In the genomic region with DNA sequence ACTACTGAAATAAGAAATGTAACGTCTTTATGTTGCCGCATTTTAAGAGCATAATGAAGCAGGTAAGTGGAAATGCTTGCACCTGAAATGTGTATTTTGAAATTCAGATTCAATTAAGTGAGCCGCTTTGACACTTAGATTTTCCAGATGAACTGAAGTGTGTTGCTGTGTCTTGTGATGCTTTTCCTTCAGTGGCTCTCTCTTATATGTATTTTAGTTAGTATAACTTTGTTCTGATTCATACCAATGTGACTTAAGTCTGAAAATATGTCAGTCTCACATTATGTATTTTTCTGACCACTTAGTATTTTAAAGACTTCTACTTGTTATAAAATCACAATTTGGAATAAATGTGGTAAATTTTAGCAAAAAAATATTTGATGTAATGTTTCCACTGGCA, we compare ENCODE assay signal across 11 cellular contexts. TPM values are rescaled to one million over a fixed set of nuclear protein-coding genes. Genes with fewer than 3 reads are reported as not detected.
DNase-seq lines count a peak whose midpoint lies in the region; TF ChIP-seq lines count a peak whose summit lies in the region.
"Not testable (repeated sequence)": the region's sequence is repeated elsewhere in the genome, so short reads cannot be mapped to it uniquely, and the experiment has no call there.
"Had no signal": no experiment of that assay in that cellular context is flagged by ENCODE, and none has a peak within 500 bp of the region (broad histone marks: within the 10 kb centered on the region; RNA-seq: fewer than 3 reads in every experiment).

No MANE protein-coding gene starts in this region.

- H3K79me2 ChIP-seq in GM23248 (ENCODE audit: insufficient read depth); PC-9 (ENCODE audit: low read depth); fibroblast of lung (ENCODE audit: control insufficient read depth, insufficient read depth, low read length): not testable (repeated sequence)

- H3K4me3 ChIP-seq in AG04449 (ENCODE audit: low read depth, low read length); GM23248; PC-9; choroid plexus epithelial cell (ENCODE audit: low read depth, low read length); fibroblast of lung (replicated peaks in 1 of 4; ENCODE audit: control extremely low read depth in 1 of 4, insufficient read depth in 1 of 4, low read depth in 3 of 4, low read length in 4 of 4): not testable (repeated sequence)

- not testable (repeated sequence) for H3K27ac ChIP-seq in GM23248; fibroblast of lung (ENCODE audit: insufficient read depth, low read length)
- H3K27ac ChIP-seq in PC-9, result peak overlapping the region; percentile 59

- intact Hi-C loops in PC-9 (cut with micrococcal nuclease; ENCODE audit: unreplicated experiment), result not testable (repeated sequence)

- CTCF ChIA-PET in AG04449 (lab: Yijun Ruan, JAX); PC-9 (lab: Charles Lee): not testable (repeated sequence)

- H3K27me3 Mint-ChIP-seq in type B pancreatic cell, result not testable (repeated sequence)

- BruUV-seq in PC-9 (replicated peaks; lab: Mats Ljungman, UMichigan), result not testable (repeated sequence)

- H3K4me1 ChIP-seq in GM23248 (ENCODE audit: insufficient read depth), result peaks cover 18% of the 10 kb centered on the region
- H3K4me1 ChIP-seq in PC-9 (replicated peaks; ENCODE audit: insufficient read depth), result peaks cover 22% of the 10 kb centered on the region
- not testable (repeated sequence) for H3K4me1 ChIP-seq in fibroblast of lung (ENCODE audit: control insufficient read depth, extremely low read depth, insufficient read depth, low read length)

- not testable (repeated sequence) for H3F3A ChIP-seq in GM23248 (ENCODE audit: insufficient read depth); PC-9 (ENCODE audit: insufficient read depth, low read depth)

- not testable (repeated sequence) for H3K9me3 ChIP-seq in GM23248 (ENCODE audit: low read depth); PC-9 (ENCODE audit: insufficient read depth, low read depth); fibroblast of lung (ENCODE audit: control insufficient read depth, insufficient read depth, low read depth, low read length)

- not testable (repeated sequence) for H3K36me3 Mint-ChIP-seq in type B pancreatic cell

- not testable (repeated sequence) for H3K9me2 ChIP-seq in GM23248 (ENCODE audit: insufficient read depth); PC-9 (ENCODE audit: insufficient read depth)

- peak overlapping the region; percentile 43 for H3K27ac Mint-ChIP-seq in type B pancreatic cell

- not testable (repeated sequence) for H3K9ac ChIP-seq in GM23248; fibroblast of lung (ENCODE audit: insufficient read depth, low read length)

- WGBS in GM23248 (ENCODE audit: low coverage in 1 of 2, low lambda C conversion rate in 2 of 2, missing lambda C conversion rate in 2 of 2), 2 experiments, result 93 to 94% methylated on average over 3 of the region's 3 CpGs

- TF ChIP-seq CTCF in AG04449 (IDR thresholded peaks at IDR 0.05; ENCODE audit: insufficient read depth, low read length, missing control alignments); PC-9 (conservative IDR thresholded peaks at IDR 0.05); choroid plexus epithelial cell (conservative IDR thresholded peaks at IDR 0.05; ENCODE audit: low read depth, low read length); fibroblast of lung (conservative IDR thresholded peaks at IDR 0.05 in 1 of 2, IDR thresholded peaks at IDR 0.05 in 1 of 2; ENCODE audit: low read depth in 1 of 2, low read length in 2 of 2); type B pancreatic cell (conservative IDR thresholded peaks at IDR 0.05): not testable (repeated sequence)

- DNase-seq in AG04449 (ENCODE audit: low read depth, low spot score), result peak; percentile 1
- peak; percentile 29 for DNase-seq in GM23248
- not testable (repeated sequence) for DNase-seq in PC-9; type B pancreatic cell (ENCODE audit: extremely low spot score, unreplicated experiment)
- peak; percentile 9 for DNase-seq in amniotic epithelial cell (ENCODE audit: low read depth)
- peak; percentile 28 for DNase-seq in choroid plexus epithelial cell (ENCODE audit: low read depth)
- peak; percentile 11 to 13 for DNase-seq in fibroblast of lung (ENCODE audit: low read depth in 2 of 2)
- peak; percentile 3 for DNase-seq in kidney tubule cell (ENCODE audit: low spot score)

- H3K27me3 ChIP-seq in GM23248 (replicated peaks; ENCODE audit: insufficient read depth); PC-9 (ENCODE audit: insufficient read depth, low read depth); fibroblast of lung (ENCODE audit: control insufficient read depth, insufficient read depth, low read length): not testable (repeated sequence)

- not testable (repeated sequence) for H2AFZ ChIP-seq in GM23248; PC-9; fibroblast of lung (ENCODE audit: low read length)

- H3K4me1 Mint-ChIP-seq in type B pancreatic cell (ENCODE audit: unreplicated experiment), result not testable (repeated sequence)

- in situ Hi-C loops in GM23248 (cut with MboI), result not testable (repeated sequence)

- not testable (repeated sequence) for H3K4me2 ChIP-seq in GM23248 (ENCODE audit: unreplicated experiment)
- H3K4me2 ChIP-seq in PC-9 (peak overlapping the region; percentile 50), fibroblast of lung (ENCODE audit: extremely low read depth, insufficient read depth, low read length) (peak overlapping the region; percentile 35)

- not testable (repeated sequence) for H3K9me3 Mint-ChIP-seq in type B pancreatic cell

- POLR2A ChIA-PET in AG04449 (lab: Yijun Ruan, JAX), result not testable (repeated sequence)
- POLR2A ChIA-PET in PC-9 (lab: Charles Lee; ENCODE audit: unreplicated experiment), result interaction anchor here (0.7 kb wide), 1 partner anchor 165 kb away, joined by 4 read pairs; no protein-coding TSS in a partner anchor

- H4K20me1 ChIP-seq in GM23248 (ENCODE audit: insufficient read depth); PC-9 (ENCODE audit: insufficient read depth); fibroblast of lung (ENCODE audit: control insufficient read depth, extremely low read depth, insufficient read depth, low read length): not testable (repeated sequence)

- H3K4me3 Mint-ChIP-seq in type B pancreatic cell, result not testable (repeated sequence)

- not testable (repeated sequence) for H3K36me3 ChIP-seq in GM23248 (ENCODE audit: low read depth); PC-9 (ENCODE audit: low read depth); fibroblast of lung (ENCODE audit: control insufficient read depth, insufficient read depth, low read length)

RNA-seq across cellular contexts. Expression of gene ANKRD18B, which starts 25.4 kb away (rescaled TPM):
- 0.11 TPM in 1 of 2 replicates, not detected in the other for total RNA-seq in GM23248 (2014; rRNA removed; shearing (Covaris generic))
- 0.49 and 0.74 TPM in 2 replicates for polyA plus RNA-seq in GM23248 (2016; fragmentation: Nextera tagmentation; extraction: Ambion mirVana)
- total RNA-seq in PC-9 (2021), result 4.6 and 6.9 TPM in 2 replicates
- total RNA-seq in fibroblast of lung, result under 0.01 and 0.17 TPM in 2 replicates
- polyA plus RNA-seq in fibroblast of lung, result 0.82 and 0.85 TPM in 2 replicates
- 0.68 and 0.75 TPM in 2 replicates for polyA plus RNA-seq in fibroblast of lung (2012)
- polyA minus RNA-seq in fibroblast of lung (ENCODE audit: low replicate concordance), result not detected in 2 replicates
- 2.8 and 10.3 TPM in 2 replicates for total RNA-seq in type B pancreatic cell (ENCODE audit: low replicate concordance)
- total RNA-seq: HT-29, Peyer's patch had no signal
- polyA plus RNA-seq: CD4-positive, alpha-beta memory T cell had no signal
